ENCODE assay signal across 3 cellular contexts in genomic region chr18:8709248-8710059, GRCh38.
TF ChIP-seq lines count a peak whose summit lies in the region.

No MANE protein-coding gene starts in this region.

TF ChIP-seq in A549, 52 proteins besides CTCF, POLR2A, EP300 and RAD21:
- TF ChIP-seq POLR2AphosphoS2 (conservative IDR thresholded peaks at IDR 0.05; ENCODE audit: low read length) (no peak), HEYL (CRISPR knock-in tag; IDR thresholded peaks at IDR 0.05) (no peak), CEBPB (IDR thresholded peaks at IDR 0.05) (no peak), JUN (IDR thresholded peaks at IDR 0.05) (0 out of 5 replicates have a peak, but pooled peaks of 1 of the 2 experiments have one; percentile 5)

TF ChIP-seq in IMR-90, 13 proteins besides CTCF, POLR2A, EP300 and RAD21:
- TF ChIP-seq SMC3 (IDR thresholded peaks at IDR 0.05; ENCODE audit: low read depth, low read length) (no peak), MAZ (IDR thresholded peaks at IDR 0.05; ENCODE audit: borderline replicate concordance, low read depth, low read length) (no peak), RCOR1 (IDR thresholded peaks at IDR 0.05; ENCODE audit: insufficient replicate concordance, low read length) (no peak), BHLHE40 (IDR thresholded peaks at IDR 0.05; ENCODE audit: low read depth, low read length) (no peak), USF2 (IDR thresholded peaks at IDR 0.05; ENCODE audit: low read depth, low read length) (no peak), ELK1 (IDR thresholded peaks at IDR 0.05; ENCODE audit: borderline replicate concordance, low read depth, low read length) (no peak), NFE2L2 (IDR thresholded peaks at IDR 0.05; ENCODE audit: low read depth, low read length) (no peak), FOS (IDR thresholded peaks at IDR 0.05; ENCODE audit: low read depth, low read length) (no peak), MXI1 (IDR thresholded peaks at IDR 0.05; ENCODE audit: borderline replicate concordance, low read depth, low read length) (no peak), CHD1 (IDR thresholded peaks at IDR 0.05; ENCODE audit: low read depth, low read length) (no peak), MAFK (IDR thresholded peaks at IDR 0.05; ENCODE audit: low read depth, low read length) (no peak)

TF ChIP-seq in neural cell, 6 proteins besides CTCF, POLR2A, EP300 and RAD21:
- TF ChIP-seq TAF1 (IDR thresholded peaks at IDR 0.05; ENCODE audit: low read depth): no peak
- no peak for TF ChIP-seq SMC3 (conservative IDR thresholded peaks at IDR 0.05; ENCODE audit: poor library complexity)
- no peak for TF ChIP-seq EZH2 (IDR thresholded peaks at IDR 0.05; ENCODE audit: borderline replicate concordance, insufficient read depth, low read length, poor library complexity, severe bottlenecking)
- no peak for TF ChIP-seq POLR2AphosphoS5 (IDR thresholded peaks at IDR 0.05)
- TF ChIP-seq MXI1 (conservative IDR thresholded peaks at IDR 0.05; ENCODE audit: poor library complexity, severe bottlenecking): no peak
- no peak for TF ChIP-seq REST (IDR thresholded peaks at IDR 0.05; ENCODE audit: borderline replicate concordance)
